ENCODE assay signal across 16 cellular contexts in genomic region chr6:44008821-44009370, GRCh38.
DNase-seq lines count a peak whose midpoint lies in the region; ATAC-seq and TF ChIP-seq lines count a peak whose summit lies in the region.
"Had no signal": no experiment of that assay in that cellular context is flagged by ENCODE, and none has a peak within 500 bp of the region (broad histone marks: within the 10 kb centered on the region; RNA-seq: fewer than 3 reads in every experiment).

No MANE protein-coding gene starts in this region.

- peak overlapping the region; percentile 3 for H2BK12ac ChIP-seq in mesenchymal stem cell (ENCODE audit: low read length in 2 of 2)

- H3K4ac ChIP-seq in mesenchymal stem cell (ENCODE audit: low read depth in 1 of 2, low read length in 2 of 2) = peak overlapping the region in 1 of 2 experiments; percentile 20

- H3K9me3 ChIP-seq in PC-9 (ENCODE audit: insufficient read depth, low read depth) (peaks cover 8% of the 10 kb centered on the region; the same call in 1 of the 2 replicates), mesenchymal stem cell (ENCODE audit: control insufficient read depth, low read length) (peaks cover 17% of the 10 kb centered on the region), spleen (no peaks in the 10 kb centered on the region)

- H3K9me2 ChIP-seq in PC-9 (ENCODE audit: insufficient read depth) = no peaks in the 10 kb centered on the region

- ATAC-seq in GM18517 (IDR thresholded peaks at IDR 0.05; ENCODE audit: unreplicated experiment) = no peak
- ATAC-seq in activated naive CD8-positive, alpha-beta T cell treated with anti-CD3 and anti-CD28 coated beads, Interleukin-2, amount 50 U/mL, for 24 hours = no peak
- ATAC-seq: CD8-positive, alpha-beta T cell had no signal

- no peaks in the 10 kb centered on the region for H3K36me3 ChIP-seq in PC-9 (ENCODE audit: low read depth)
- H3K36me3 ChIP-seq in mesenchymal stem cell (ENCODE audit: control insufficient read depth in 1 of 2, insufficient read depth in 2 of 2, low read depth in 1 of 2, low read length in 2 of 2) = no peaks in the 10 kb centered on the region
- no peaks in the 10 kb centered on the region for H3K36me3 ChIP-seq in spleen

- intact Hi-C loops in activated naive CD4-positive, alpha-beta T cell treated with anti-CD3 and anti-CD28 coated beads for 36 hours (cut with micrococcal nuclease) = no loop called here
- intact Hi-C loops in PC-9 (cut with micrococcal nuclease; ENCODE audit: unreplicated experiment) = loop anchor here (10.0 kb wide), 1 partner anchor 174 kb away; no protein-coding TSS in a partner anchor
- intact Hi-C loops in spleen (cut with DNase I; ENCODE audit: low total_unique reads) = no loop called here

- H3K9ac ChIP-seq in mesenchymal stem cell (ENCODE audit: low read length) = no peak overlapping the region
- H3K9ac ChIP-seq: BLaER1 treated with 17β-estradiol and CSF1 and Interleukin-3, amounts not matched to agents 10 nM and 100 nM had no signal

- no peaks in the 10 kb centered on the region for H3K79me1 ChIP-seq in mesenchymal stem cell (replicated peaks; ENCODE audit: low read length, poor library complexity, severe bottlenecking)

- H3K4me1 ChIP-seq in PC-9 (replicated peaks; ENCODE audit: insufficient read depth) (peaks cover 89% of the 10 kb centered on the region), mesenchymal stem cell (ENCODE audit: control insufficient read depth, insufficient read depth, low read depth, low read length) (peaks cover 55% of the 10 kb centered on the region), spleen (peaks cover 0 to 12% (median 0%) of the 10 kb centered on the region in 6 donors)

- H3K27ac ChIP-seq in PC-9 (no peak overlapping the region), mesenchymal stem cell (ENCODE audit: low read length, poor library complexity, severe bottlenecking) (no peak overlapping the region), spleen (no peak overlapping the region)

- H3K27ac Mint-ChIP-seq in activated naive CD4-positive, alpha-beta T cell treated with anti-CD3 and anti-CD28 coated beads, Interleukin-2, amount 10 ng/mL, durations not matched to agents 7 days and 5 days = no peak overlapping the region
- no peak overlapping the region for H3K27ac Mint-ChIP-seq in activated naive CD4-positive, alpha-beta T cell treated with anti-CD3 and anti-CD28 coated beads for 36 hours
- no peak overlapping the region for H3K27ac Mint-ChIP-seq in activated naive CD8-positive, alpha-beta T cell treated with anti-CD3 and anti-CD28 coated beads, Interleukin-2, amount 50 U/mL, for 24 hours
- H3K27ac Mint-ChIP-seq: CD8-positive, alpha-beta T cell; HFFc6 had no signal

- peak overlapping the region; percentile 72 for H4K91ac ChIP-seq in mesenchymal stem cell (ENCODE audit: low read length)

- no peak overlapping the region for H4K8ac ChIP-seq in mesenchymal stem cell (ENCODE audit: low read length)

- H3K14ac ChIP-seq in mesenchymal stem cell (ENCODE audit: low read length in 2 of 2) = no peak overlapping the region

- H2AFZ ChIP-seq in PC-9 (no peak overlapping the region), mesenchymal stem cell (ENCODE audit: low read depth, low read length) (no peak overlapping the region)

- WGBS in mesenchymal stem cell = 84% methylated on average over 8 of the region's 8 CpGs
- WGBS in spleen, 5 donors = 83 to 95% (median 92%) methylated on average over 8 of the region's 8 CpGs

- TF ChIP-seq POLR2A in spleen (IDR thresholded peaks at IDR 0.05) = no peak

- CTCF ChIA-PET in activated naive CD4-positive, alpha-beta T cell treated with anti-CD3 and anti-CD28 coated beads, Interleukin-2, amount 10 ng/mL, durations not matched to agents 7 days and 5 days (lab: Charles Lee) = interaction anchor here (1.0 kb wide), 1 partner anchor 54 kb away, joined by 4 read pairs; no protein-coding TSS in a partner anchor
- CTCF ChIA-PET in activated naive CD4-positive, alpha-beta T cell treated with anti-CD3 and anti-CD28 coated beads for 36 hours (lab: Charles Lee) = no interaction called here
- CTCF ChIA-PET in PC-9 (lab: Charles Lee) = no interaction called here

- H3K9me3 Mint-ChIP-seq in activated naive CD4-positive, alpha-beta T cell treated with anti-CD3 and anti-CD28 coated beads, Interleukin-2, amount 10 ng/mL, durations not matched to agents 7 days and 5 days = no peaks in the 10 kb centered on the region
- no peaks in the 10 kb centered on the region for H3K9me3 Mint-ChIP-seq in activated naive CD4-positive, alpha-beta T cell treated with anti-CD3 and anti-CD28 coated beads for 36 hours
- no peaks in the 10 kb centered on the region for H3K9me3 Mint-ChIP-seq in activated naive CD8-positive, alpha-beta T cell treated with anti-CD3 and anti-CD28 coated beads, Interleukin-2, amount 50 U/mL, for 24 hours
- H3K9me3 Mint-ChIP-seq: CD8-positive, alpha-beta T cell had no signal

- H3K36me3 Mint-ChIP-seq in activated naive CD4-positive, alpha-beta T cell treated with anti-CD3 and anti-CD28 coated beads, Interleukin-2, amount 10 ng/mL, durations not matched to agents 7 days and 5 days = no peaks in the 10 kb centered on the region
- no peaks in the 10 kb centered on the region for H3K36me3 Mint-ChIP-seq in activated naive CD4-positive, alpha-beta T cell treated with anti-CD3 and anti-CD28 coated beads for 36 hours (ENCODE audit: low read depth)
- H3K36me3 Mint-ChIP-seq in activated naive CD8-positive, alpha-beta T cell treated with anti-CD3 and anti-CD28 coated beads, Interleukin-2, amount 50 U/mL, for 24 hours (ENCODE audit: low read depth) = no peaks in the 10 kb centered on the region
- H3K36me3 Mint-ChIP-seq: CD8-positive, alpha-beta T cell had no signal

- no peak overlapping the region for H3K18ac ChIP-seq in mesenchymal stem cell (ENCODE audit: low read depth in 1 of 2, low read length in 2 of 2)

- POLR2A ChIA-PET in PC-9 (lab: Charles Lee; ENCODE audit: unreplicated experiment) = no interaction called here

- peak overlapping the region; percentile 6 for H2AK5ac ChIP-seq in mesenchymal stem cell (ENCODE audit: low read length, severe bottlenecking)

- no peak for TF ChIP-seq CTCF in PC-9 (conservative IDR thresholded peaks at IDR 0.05)
- no peak for TF ChIP-seq CTCF in spleen (IDR thresholded peaks at IDR 0.05 in 8 of 11, conservative IDR thresholded peaks at IDR 0.05 in 3 of 11)

- peak; percentile 20 for DNase-seq in activated naive CD4-positive, alpha-beta T cell treated with anti-CD3 and anti-CD28 coated beads, Interleukin-2, amount 10 ng/mL, durations not matched to agents 7 days and 5 days
- no peak for DNase-seq in activated naive CD4-positive, alpha-beta T cell treated with anti-CD3 and anti-CD28 coated beads for 36 hours
- no peak for DNase-seq in PC-9
- no peak for DNase-seq in mesenchymal stem cell
- peak; percentile 51 for DNase-seq in spleen
- DNase-seq in activated naive CD8-positive, alpha-beta T cell treated with anti-CD3 and anti-CD28 coated beads, Interleukin-2, amount 50 U/mL, for 24 hours = no peak
- no peak for DNase-seq in activated CD4-positive, CD25-positive, alpha-beta regulatory T cell (lab: John Stamatoyannopoulos, UW)
- DNase-seq: CD8-positive, alpha-beta T cell; H7; HFFc6; KBM-7; NCI-H1105; NCI-H2081 treated with DMSO at 0.1 percent for 48 hours; SHP77 treated with DMSO at 0.1 percent for 48 hours had no signal

- peak overlapping the region; percentile 14; the same call in 1 of the 2 replicates for H3K4me2 ChIP-seq in PC-9
- H3K4me2 ChIP-seq in mesenchymal stem cell (ENCODE audit: low read length, poor library complexity, severe bottlenecking) = no peak overlapping the region

- H3K27me3 ChIP-seq in PC-9 (ENCODE audit: insufficient read depth, low read depth) (no peaks in the 10 kb centered on the region), mesenchymal stem cell (ENCODE audit: control insufficient read depth in 1 of 2, insufficient read depth in 1 of 2, low read length in 2 of 2) (no peaks in the 10 kb centered on the region), spleen (replicated peaks in 1 of 7) (peaks cover 0 to 47% (median 18%) of the 10 kb centered on the region in 7 donors)

- no TSS peak for BruUV-seq in PC-9 (replicated peaks; lab: Mats Ljungman, UMichigan)

- no peak overlapping the region for H2BK5ac ChIP-seq in mesenchymal stem cell (ENCODE audit: low read depth, low read length, poor library complexity, severe bottlenecking)

- H2BK15ac ChIP-seq in mesenchymal stem cell (ENCODE audit: low read depth, poor library complexity, severe bottlenecking) = no peak overlapping the region

- H3F3A ChIP-seq in PC-9 (ENCODE audit: insufficient read depth, low read depth) = peaks cover 50% of the 10 kb centered on the region

- no peaks in the 10 kb centered on the region for H3K4me1 Mint-ChIP-seq in activated naive CD4-positive, alpha-beta T cell treated with anti-CD3 and anti-CD28 coated beads, Interleukin-2, amount 10 ng/mL, durations not matched to agents 7 days and 5 days
- H3K4me1 Mint-ChIP-seq in activated naive CD4-positive, alpha-beta T cell treated with anti-CD3 and anti-CD28 coated beads for 36 hours (ENCODE audit: low read depth) = no peaks in the 10 kb centered on the region
- H3K4me1 Mint-ChIP-seq in activated naive CD8-positive, alpha-beta T cell treated with anti-CD3 and anti-CD28 coated beads, Interleukin-2, amount 50 U/mL, for 24 hours = peaks cover 2% of the 10 kb centered on the region

- no peak overlapping the region for H3K4me3 ChIP-seq in PC-9
- no peak overlapping the region for H3K4me3 ChIP-seq in mesenchymal stem cell (ENCODE audit: insufficient read depth in 1 of 2, low read depth in 1 of 2, low read length in 2 of 2)
- H3K4me3 ChIP-seq in spleen = no peak overlapping the region
- H3K4me3 ChIP-seq: BLaER1 treated with 17β-estradiol and CSF1 and Interleukin-3, amounts not matched to agents 10 nM and 100 nM had no signal

- no peak overlapping the region for H3K4me3 Mint-ChIP-seq in activated naive CD4-positive, alpha-beta T cell treated with anti-CD3 and anti-CD28 coated beads, Interleukin-2, amount 10 ng/mL, durations not matched to agents 7 days and 5 days
- no peak overlapping the region for H3K4me3 Mint-ChIP-seq in activated naive CD4-positive, alpha-beta T cell treated with anti-CD3 and anti-CD28 coated beads for 36 hours
- no peak overlapping the region for H3K4me3 Mint-ChIP-seq in activated naive CD8-positive, alpha-beta T cell treated with anti-CD3 and anti-CD28 coated beads, Interleukin-2, amount 50 U/mL, for 24 hours
- H3K4me3 Mint-ChIP-seq: CD8-positive, alpha-beta T cell; HFFc6 had no signal

- no peaks in the 10 kb centered on the region for H4K20me1 ChIP-seq in PC-9 (ENCODE audit: insufficient read depth)

- no peak overlapping the region for H3K23ac ChIP-seq in mesenchymal stem cell (ENCODE audit: low read length in 2 of 2)

- H3K27me3 Mint-ChIP-seq in activated naive CD4-positive, alpha-beta T cell treated with anti-CD3 and anti-CD28 coated beads, Interleukin-2, amount 10 ng/mL, durations not matched to agents 7 days and 5 days = peaks cover 69% of the 10 kb centered on the region
- H3K27me3 Mint-ChIP-seq in activated naive CD4-positive, alpha-beta T cell treated with anti-CD3 and anti-CD28 coated beads for 36 hours (ENCODE audit: low read depth) = peaks cover 13% of the 10 kb centered on the region
- H3K27me3 Mint-ChIP-seq in activated naive CD8-positive, alpha-beta T cell treated with anti-CD3 and anti-CD28 coated beads, Interleukin-2, amount 50 U/mL, for 24 hours = peaks cover 32% of the 10 kb centered on the region

- no peak overlapping the region for H2BK120ac ChIP-seq in mesenchymal stem cell (ENCODE audit: low read depth, low read length)

- H3K79me2 ChIP-seq in PC-9 (ENCODE audit: low read depth) = peaks cover 7% of the 10 kb centered on the region

Comparison
In these comparisons a context has a peak if more than half of its experiments do, and no peak if none do; other contexts are left out.
1. DNase-seq: peak in activated naive CD4-positive, alpha-beta T cell treated with anti-CD3 and anti-CD28 coated beads, Interleukin-2, amount 10 ng/mL, durations not matched to agents 7 days and 5 days (single experiment) and spleen (single experiment); none in activated naive CD4-positive, alpha-beta T cell treated with anti-CD3 and anti-CD28 coated beads for 36 hours (single experiment), PC-9 (0 of 2), mesenchymal stem cell (single experiment), activated naive CD8-positive, alpha-beta T cell treated with anti-CD3 and anti-CD28 coated beads, Interleukin-2, amount 50 U/mL, for 24 hours (single experiment) and activated CD4-positive, CD25-positive, alpha-beta regulatory T cell (0 of 4).